In the genomic region with DNA sequence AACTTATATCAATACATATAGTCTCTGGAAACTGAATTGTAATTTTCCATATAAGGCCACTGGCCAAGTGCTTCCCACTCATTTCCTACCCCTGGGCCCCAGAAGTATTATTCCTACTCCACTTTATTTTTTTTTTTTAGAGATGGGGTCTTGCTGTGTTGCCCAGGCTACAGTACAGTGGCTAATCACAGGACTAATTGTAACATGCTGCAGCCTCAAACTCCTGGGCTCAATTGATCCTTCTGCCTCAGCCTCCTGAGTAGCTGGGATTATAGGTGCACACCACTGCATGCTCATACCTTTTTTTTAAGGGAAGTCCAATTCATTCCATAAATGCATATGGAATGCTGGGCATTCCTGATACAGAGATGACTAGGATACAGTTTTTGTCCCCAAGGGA, we compare ENCODE assay signal across 23 cellular contexts.
"Had no signal": no experiment of that assay in that cellular context is flagged by ENCODE, and none has a peak within 500 bp of the region (broad histone marks: within the 10 kb centered on the region; RNA-seq: fewer than 3 reads in every experiment).

No MANE protein-coding gene starts in this region.

- H3K27me3 ChIP-seq: colonic mucosa, esophagus squamous epithelium, gastrocnemius medialis, heart right ventricle, left lung had no signal

- H3K9me3 ChIP-seq: colonic mucosa, esophagus squamous epithelium, gastrocnemius medialis, heart right ventricle, left lung, lower lobe of right lung, mucosa of descending colon had no signal

- H3K4me3 Mint-ChIP-seq: dendritic cell treated with granulocyte-macrophage colony-stimulating factor and Interleukin-4, amounts not matched to agents 40 ng/mL and 50 ng/mL, for 4 days; effector memory CD8-positive, alpha-beta T cell; endodermal cell; mesothelial cell of epicardium had no signal

- H3K27me3 Mint-ChIP-seq: effector memory CD8-positive, alpha-beta T cell had no signal

- ATAC-seq: effector memory CD8-positive, alpha-beta T cell; gastrocnemius medialis; heart right ventricle; left cardiac atrium; left lung; left ventricle myocardium superior; lower lobe of right lung had no signal

- H3K27ac ChIP-seq: colonic mucosa, epithelial cell of prostate, esophagus squamous epithelium, gastrocnemius medialis, heart right ventricle, left lung, lower lobe of right lung had no signal

- H3K36me3 ChIP-seq: colonic mucosa, esophagus squamous epithelium, gastrocnemius medialis, heart right ventricle, left lung, lower lobe of right lung had no signal

- H3K4me1 ChIP-seq: colonic mucosa, gastrocnemius medialis, heart right ventricle, left lung, lower lobe of right lung had no signal

- H3K4me3 ChIP-seq: colonic mucosa, esophagus squamous epithelium, gastrocnemius medialis, heart right ventricle, left lung, lower lobe of right lung, mucosa of descending colon had no signal

- H3K27ac Mint-ChIP-seq: dendritic cell treated with granulocyte-macrophage colony-stimulating factor and Interleukin-4, amounts not matched to agents 40 ng/mL and 50 ng/mL, for 4 days; effector memory CD8-positive, alpha-beta T cell; endodermal cell; mesothelial cell of epicardium had no signal

- H3K9me3 Mint-ChIP-seq: dendritic cell treated with granulocyte-macrophage colony-stimulating factor and Interleukin-4, amounts not matched to agents 40 ng/mL and 50 ng/mL, for 4 days; effector memory CD8-positive, alpha-beta T cell; endodermal cell; mesothelial cell of epicardium had no signal

- DNase-seq: colonic mucosa; cortex of kidney; effector CD8-positive, alpha-beta T cell; effector memory CD8-positive, alpha-beta T cell; endodermal cell; erythroblast; esophagus squamous epithelium; foreskin fibroblast; foreskin melanocyte; gastrocnemius medialis; glutamatergic neuron; head of caudate nucleus; heart right ventricle; hippocampal formation; left cardiac atrium; left lung; left ventricle myocardium superior; lower lobe of right lung; mesenchymal stem cell; mucosa of descending colon had no signal

- H3K36me3 Mint-ChIP-seq: mesothelial cell of epicardium had no signal
